18 cellular contexts compared by ENCODE assay signal in genomic region chr3:176848431-176849214, GRCh38.
A peak's percentile ranks its signal among the peaks of the same experiment; 100 is the strongest.
DNase-seq lines count a peak whose midpoint lies in the region; ATAC-seq, FAIRE-seq and TF ChIP-seq lines count a peak whose summit lies in the region.
"Had no signal": no experiment of that assay in that cellular context is flagged by ENCODE, and none has a peak within 500 bp of the region (broad histone marks: within the 10 kb centered on the region; RNA-seq: fewer than 3 reads in every experiment).

No MANE protein-coding gene starts in this region.

- H3K9me3 ChIP-seq in BLaER1 (no peaks in the 10 kb centered on the region), mucosa of descending colon (no peaks in the 10 kb centered on the region), ascending aorta (no peaks in the 10 kb centered on the region)
- H3K9me3 ChIP-seq: suprapubic skin, vagina had no signal

- no peak overlapping the region for H3K4me3 ChIP-seq in BLaER1
- no peak overlapping the region for H3K4me3 ChIP-seq in bronchial epithelial cell (ENCODE audit: low read depth, low read length)
- no peak overlapping the region for H3K4me3 ChIP-seq in mucosa of descending colon
- H3K4me3 ChIP-seq in ascending aorta = no peak overlapping the region
- H3K4me3 ChIP-seq: suprapubic skin, vagina had no signal

- intact Hi-C loops in mucosa of descending colon (cut with DNase I, micrococcal nuclease) (no loop called here), ascending aorta (cut with DNase I) (no loop called here)

- peak overlapping the region; percentile 37; the same call in 1 of the 2 replicates for H3K4me2 ChIP-seq in BLaER1

- peak; percentile 13 for ATAC-seq in mucosa of descending colon

- H3K4me1 ChIP-seq in BLaER1 (peaks cover 8% of the 10 kb centered on the region), mucosa of descending colon (ENCODE audit: low read depth) (no peaks in the 10 kb centered on the region), ascending aorta (no peaks in the 10 kb centered on the region)
- H3K4me1 ChIP-seq: suprapubic skin, vagina had no signal

- H3K27me3 ChIP-seq in BLaER1 = no peaks in the 10 kb centered on the region
- no peaks in the 10 kb centered on the region for H3K27me3 ChIP-seq in bronchial epithelial cell (ENCODE audit: control insufficient read depth, insufficient read depth, low read length)
- H3K27me3 ChIP-seq in ascending aorta = no peaks in the 10 kb centered on the region
- H3K27me3 ChIP-seq: suprapubic skin, vagina had no signal

- peak; percentile 7 for FAIRE-seq in bronchial epithelial cell (lab: Jason Lieb, UNC)
- FAIRE-seq: kidney, small intestine had no signal

- no peak overlapping the region for H3K9ac ChIP-seq in BLaER1

- H4K20me1 ChIP-seq in BLaER1 = no peaks in the 10 kb centered on the region

- H3K36me3 ChIP-seq in BLaER1 = no peaks in the 10 kb centered on the region
- H3K36me3 ChIP-seq in bronchial epithelial cell (ENCODE audit: control insufficient read depth, insufficient read depth, low read length) = no peaks in the 10 kb centered on the region
- H3K36me3 ChIP-seq in mucosa of descending colon (ENCODE audit: low read depth) = no peaks in the 10 kb centered on the region
- no peaks in the 10 kb centered on the region for H3K36me3 ChIP-seq in ascending aorta
- H3K36me3 ChIP-seq: suprapubic skin, vagina had no signal

- H3K27ac ChIP-seq in BLaER1 = no peak overlapping the region; the same call in 1 of the 2 replicates
- H3K27ac ChIP-seq in ascending aorta = no peak overlapping the region
- H3K27ac ChIP-seq: suprapubic skin, vagina had no signal

- TF ChIP-seq CTCF in bronchial epithelial cell (IDR thresholded peaks at IDR 0.05; ENCODE audit: insufficient read depth, low read length, severe bottlenecking) (no peak), mucosa of descending colon (IDR thresholded peaks at IDR 0.05) (no peak), ascending aorta (IDR thresholded peaks at IDR 0.05) (no peak)

- peak; percentile 29 for DNase-seq in HS-5 (ENCODE audit: low read depth)
- DNase-seq in bronchial epithelial cell (ENCODE audit: low read depth) = peak; percentile 87
- peak in 1 of 3 donors; percentile 14 for DNase-seq in mucosa of descending colon
- DNase-seq in stimulated activated CD4-positive, alpha-beta T cell treated with anti-CD3 and anti-CD28 coated beads, Interleukin-2, amount 100 ng/mL, for 24 hours = no peak
- no peak for DNase-seq in ascending aorta (ENCODE audit: low spot score in 2 of 2)
- DNase-seq in stimulated activated CD4-positive, alpha-beta T cell treated with anti-CD3 and anti-CD28 coated beads, Interleukin-15, amount 100 ng/mL, for 24 hours = no peak
- DNase-seq in SKM-1 (lab: John Stamatoyannopoulos, UW; ENCODE audit: unreplicated experiment) = no peak
- DNase-seq: HFFc6; kidney; NCI-H1092; NCI-H2081; NCI-H510A treated with DMSO at 0.1 percent for 48 hours; SHP77; small intestine; stimulated activated CD4-positive, alpha-beta T cell treated with anti-CD3 and anti-CD28 coated beads, Interleukin-4, amount 100 ng/mL, for 24 hours had no signal

Comparison
In these comparisons a context has a peak if more than half of its experiments do, and no peak if none do; other contexts are left out.
1. DNase-seq: peak in HS-5 (single experiment) and bronchial epithelial cell (single experiment); none in stimulated activated CD4-positive, alpha-beta T cell treated with anti-CD3 and anti-CD28 coated beads, Interleukin-2, amount 100 ng/mL, for 24 hours (0 of 2), ascending aorta (0 of 2), stimulated activated CD4-positive, alpha-beta T cell treated with anti-CD3 and anti-CD28 coated beads, Interleukin-15, amount 100 ng/mL, for 24 hours (single experiment) and SKM-1 (single experiment).